In genomic region chr7:37786741-37787569, GRCh38 we compare ENCODE assay signal across 8 cellular contexts.
A peak's percentile ranks its signal among the peaks of the same experiment; 100 is the strongest.
DNase-seq lines count a peak whose midpoint lies in the region; ATAC-seq and TF ChIP-seq lines count a peak whose summit lies in the region.

No MANE protein-coding gene starts in this region.

- ATAC-seq in activated CD4-positive, alpha-beta T cell treated with anti-CD3 and anti-CD28 coated beads for 36 hours: peak; percentile 77
- peak; percentile 87 for ATAC-seq in HG02763 (IDR thresholded peaks at IDR 0.05; ENCODE audit: unreplicated experiment)
- peak; percentile 67 to 68 for ATAC-seq in natural killer cell treated with Interleukin-12 subunit alpha and Interleukin-12 subunit beta and Interleukin-15 and Interleukin-18, amount 100 ng/mL, for 72 hours

- POLR2A ChIA-PET in activated CD4-positive, alpha-beta T cell treated with anti-CD3 and anti-CD28 coated beads for 36 hours (lab: Charles Lee): no interaction called here

- CTCF ChIA-PET in activated CD4-positive, alpha-beta T cell treated with anti-CD3 and anti-CD28 coated beads for 36 hours (lab: Charles Lee): interaction anchor here (0.9 to 1.3 kb wide), 2 partner anchors 8 to 10 kb away, joined by 3 to 4 read pairs; no protein-coding TSS in a partner anchor

- TF ChIP-seq CTCF in type B pancreatic cell (conservative IDR thresholded peaks at IDR 0.05): no peak

- peak; percentile 11 for DNase-seq in activated CD4-positive, alpha-beta T cell treated with anti-CD3 and anti-CD28 coated beads for 36 hours
- DNase-seq in activated CD4-positive, alpha-beta T cell treated with anti-CD3 and anti-CD28 coated beads for 4 hours: no peak
- DNase-seq in NAMALWA (ENCODE audit: low spot score) (peak; percentile 45), NCI-H2029 treated with DMSO at 0.1 percent for 48 hours (lab: John Stamatoyannopoulos, UW) (no peak), GOT3 (lab: John Stamatoyannopoulos, UW) (no peak), type B pancreatic cell (ENCODE audit: extremely low spot score, unreplicated experiment) (no peak)
- no peak for DNase-seq in natural killer cell treated with Interleukin-12 subunit alpha and Interleukin-12 subunit beta and Interleukin-15 and Interleukin-18, amount 100 ng/mL, for 72 hours (ENCODE audit: low spot score)

- no peaks in the 10 kb centered on the region for H3K36me3 Mint-ChIP-seq in activated CD4-positive, alpha-beta T cell treated with anti-CD3 and anti-CD28 coated beads for 36 hours (ENCODE audit: low read depth)
- no peaks in the 10 kb centered on the region for H3K36me3 Mint-ChIP-seq in natural killer cell treated with Interleukin-12 subunit alpha and Interleukin-12 subunit beta and Interleukin-15 and Interleukin-18, amount 100 ng/mL, for 72 hours
- no peaks in the 10 kb centered on the region for H3K36me3 Mint-ChIP-seq in type B pancreatic cell

- no peaks in the 10 kb centered on the region for H3K9me3 Mint-ChIP-seq in activated CD4-positive, alpha-beta T cell treated with anti-CD3 and anti-CD28 coated beads for 36 hours (ENCODE audit: low read depth)
- no peaks in the 10 kb centered on the region for H3K9me3 Mint-ChIP-seq in natural killer cell treated with Interleukin-12 subunit alpha and Interleukin-12 subunit beta and Interleukin-15 and Interleukin-18, amount 100 ng/mL, for 72 hours
- H3K9me3 Mint-ChIP-seq in type B pancreatic cell: no peaks in the 10 kb centered on the region

- no peak overlapping the region for H3K4me3 Mint-ChIP-seq in activated CD4-positive, alpha-beta T cell treated with anti-CD3 and anti-CD28 coated beads for 36 hours
- peak overlapping the region; percentile 47 for H3K4me3 Mint-ChIP-seq in natural killer cell treated with Interleukin-12 subunit alpha and Interleukin-12 subunit beta and Interleukin-15 and Interleukin-18, amount 100 ng/mL, for 72 hours
- no peak overlapping the region for H3K4me3 Mint-ChIP-seq in type B pancreatic cell

- H3K4me1 Mint-ChIP-seq in activated CD4-positive, alpha-beta T cell treated with anti-CD3 and anti-CD28 coated beads for 36 hours: peaks cover 4% of the 10 kb centered on the region
- H3K4me1 Mint-ChIP-seq in natural killer cell treated with Interleukin-12 subunit alpha and Interleukin-12 subunit beta and Interleukin-15 and Interleukin-18, amount 100 ng/mL, for 72 hours (ENCODE audit: low read depth in 2 of 2): peaks cover 17 to 21% of the 10 kb centered on the region in 2 donors
- no peaks in the 10 kb centered on the region for H3K4me1 Mint-ChIP-seq in type B pancreatic cell (ENCODE audit: unreplicated experiment)

- H3K27ac Mint-ChIP-seq in activated CD4-positive, alpha-beta T cell treated with anti-CD3 and anti-CD28 coated beads for 36 hours: no peak overlapping the region
- peak overlapping the region; percentile 63 to 81 for H3K27ac Mint-ChIP-seq in natural killer cell treated with Interleukin-12 subunit alpha and Interleukin-12 subunit beta and Interleukin-15 and Interleukin-18, amount 100 ng/mL, for 72 hours
- H3K27ac Mint-ChIP-seq in type B pancreatic cell: no peak overlapping the region

- intact Hi-C loops in activated CD4-positive, alpha-beta T cell treated with anti-CD3 and anti-CD28 coated beads for 36 hours (cut with DNase I, micrococcal nuclease): no loop called here

- peaks cover 8% of the 10 kb centered on the region for H3K27me3 Mint-ChIP-seq in activated CD4-positive, alpha-beta T cell treated with anti-CD3 and anti-CD28 coated beads for 36 hours
- H3K27me3 Mint-ChIP-seq in natural killer cell treated with Interleukin-12 subunit alpha and Interleukin-12 subunit beta and Interleukin-15 and Interleukin-18, amount 100 ng/mL, for 72 hours: no peaks in the 10 kb centered on the region
- peaks cover 7% of the 10 kb centered on the region for H3K27me3 Mint-ChIP-seq in type B pancreatic cell

Comparison
In these comparisons a context has a peak if more than half of its experiments do, and no peak if none do; other contexts are left out.
1. DNase-seq: peak in activated CD4-positive, alpha-beta T cell treated with anti-CD3 and anti-CD28 coated beads for 36 hours (single experiment) and NAMALWA (single experiment); none in activated CD4-positive, alpha-beta T cell treated with anti-CD3 and anti-CD28 coated beads for 4 hours (0 of 2), natural killer cell treated with Interleukin-12 subunit alpha and Interleukin-12 subunit beta and Interleukin-15 and Interleukin-18, amount 100 ng/mL, for 72 hours (single experiment), NCI-H2029 treated with DMSO at 0.1 percent for 48 hours (single experiment), GOT3 (single experiment) and type B pancreatic cell (single experiment).
2. H3K27ac Mint-ChIP-seq: peak in natural killer cell treated with Interleukin-12 subunit alpha and Interleukin-12 subunit beta and Interleukin-15 and Interleukin-18, amount 100 ng/mL, for 72 hours (2 of 2); none in activated CD4-positive, alpha-beta T cell treated with anti-CD3 and anti-CD28 coated beads for 36 hours (single experiment) and type B pancreatic cell (single experiment).
3. Peak in every context shown above with its lines, with median percentiles within 50 percentile points of each other: ATAC-seq.